Comparison of ENCODE assay signal across 1 cellular context in the genomic region with DNA sequence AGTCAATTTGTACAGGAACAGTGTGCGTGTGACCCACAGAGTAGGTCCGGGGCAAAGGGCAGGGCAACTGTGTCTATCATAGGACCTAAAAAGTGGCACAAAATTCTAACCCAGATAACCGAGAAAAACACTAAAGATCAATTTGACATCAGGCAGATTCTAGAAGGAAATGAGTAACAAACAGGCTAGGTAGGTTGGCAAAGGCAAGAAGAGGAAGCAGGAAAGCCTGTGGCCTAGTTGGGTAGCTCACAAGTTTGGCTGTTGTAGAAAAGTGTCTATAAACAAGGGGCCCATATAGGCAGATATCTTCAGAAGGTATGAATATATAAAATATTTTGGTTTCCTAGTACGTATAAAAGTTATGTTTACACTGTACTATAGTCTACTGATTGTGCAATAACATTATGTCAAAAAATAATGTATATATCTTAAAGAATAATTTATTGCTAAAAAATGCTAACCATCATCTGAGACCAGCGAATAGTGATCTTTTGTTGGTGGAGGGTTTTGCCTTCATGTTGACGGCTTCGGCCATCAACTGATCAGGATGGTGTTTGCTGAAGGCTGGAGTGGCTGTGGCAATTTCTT.
A peak's percentile ranks its signal among the peaks of the same experiment; 100 is the strongest.
TF ChIP-seq lines count a peak whose summit lies in the region.

No MANE protein-coding gene starts in this region.

TF ChIP-seq in IMR-90, 13 proteins besides CTCF, POLR2A, EP300 and RAD21:
- no peak for TF ChIP-seq NFE2L2 (IDR thresholded peaks at IDR 0.05; ENCODE audit: low read depth, low read length)
- peak; percentile 62 for TF ChIP-seq CEBPB (IDR thresholded peaks at IDR 0.05; ENCODE audit: low read depth, low read length)
TF ChIP-seq in IMR-90: peak in this region for 1.
